In the genomic region with DNA sequence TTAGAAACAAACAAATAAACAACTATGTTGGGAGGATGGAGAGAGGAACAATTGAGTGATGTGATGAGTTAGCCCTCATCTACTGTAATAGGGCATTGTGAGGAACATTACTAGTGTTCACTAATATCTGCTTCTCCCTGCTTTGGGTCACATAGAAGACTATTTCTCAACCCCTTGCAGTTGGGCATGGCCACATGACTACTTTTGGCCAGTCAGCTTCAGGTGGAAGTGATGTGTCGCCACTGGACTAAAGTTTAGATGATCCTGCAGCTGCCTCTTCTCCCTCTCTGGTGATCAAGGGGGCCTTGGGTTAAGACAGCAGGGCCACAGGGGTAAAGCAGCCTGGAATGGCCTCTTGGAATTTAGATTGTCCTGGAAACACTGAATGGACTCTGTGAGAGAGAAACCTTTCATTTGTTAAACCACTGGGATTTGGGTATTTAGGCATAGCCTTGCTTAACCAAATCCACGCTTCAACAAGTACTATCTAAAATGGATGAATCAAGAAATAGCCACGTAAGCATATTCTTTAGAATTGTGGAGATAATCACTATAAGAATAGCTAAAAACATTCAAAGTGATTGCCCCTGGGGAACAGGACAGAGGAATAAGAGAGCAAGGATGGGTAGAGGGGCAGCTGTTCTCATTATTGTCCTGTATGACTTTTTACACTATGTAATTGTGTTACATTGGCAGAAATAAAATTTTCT, we compare ENCODE assay signal across 3 cellular contexts.
TF ChIP-seq lines count a peak whose summit lies in the region.

No MANE protein-coding gene starts in this region.

TF ChIP-seq in HepG2, 621 proteins besides CTCF, POLR2A, EP300 and RAD21:
- TF ChIP-seq MAFK (conservative IDR thresholded peaks at IDR 0.05 in 1 of 2, IDR thresholded peaks at IDR 0.05 in 1 of 2; ENCODE audit: low read length in 2 of 2) = peak; percentile 89 to 94
- TF ChIP-seq ERF (CRISPR knock-in tag; IDR thresholded peaks at IDR 0.05) = no peak
- no peak for TF ChIP-seq DMAP1 (CRISPR knock-in tag; IDR thresholded peaks at IDR 0.05)
- no peak for TF ChIP-seq YY1 (IDR thresholded peaks at IDR 0.05; ENCODE audit: insufficient read depth, insufficient replicate concordance, low read depth, low read length)
- TF ChIP-seq ZBTB25 (CRISPR knock-in tag; IDR thresholded peaks at IDR 0.05) = no peak
- TF ChIP-seq ZNF329 (CRISPR knock-in tag; IDR thresholded peaks at IDR 0.05; ENCODE audit: low read depth) = no peak
- TF ChIP-seq NFYB (CRISPR knock-in tag; IDR thresholded peaks at IDR 0.05) = 0 out of 2 replicates have a peak, but pooled peaks have one; percentile 29
- TF ChIP-seq MAFF (IDR thresholded peaks at IDR 0.05; ENCODE audit: low read depth, low read length) = peak; percentile 95
- no peak for TF ChIP-seq KAT2B (IDR thresholded peaks at IDR 0.05; ENCODE audit: borderline replicate concordance, low read depth, low read length)

TF ChIP-seq in K562, 482 proteins besides CTCF, POLR2A, EP300 and RAD21:
- TF ChIP-seq, protein P1, sequence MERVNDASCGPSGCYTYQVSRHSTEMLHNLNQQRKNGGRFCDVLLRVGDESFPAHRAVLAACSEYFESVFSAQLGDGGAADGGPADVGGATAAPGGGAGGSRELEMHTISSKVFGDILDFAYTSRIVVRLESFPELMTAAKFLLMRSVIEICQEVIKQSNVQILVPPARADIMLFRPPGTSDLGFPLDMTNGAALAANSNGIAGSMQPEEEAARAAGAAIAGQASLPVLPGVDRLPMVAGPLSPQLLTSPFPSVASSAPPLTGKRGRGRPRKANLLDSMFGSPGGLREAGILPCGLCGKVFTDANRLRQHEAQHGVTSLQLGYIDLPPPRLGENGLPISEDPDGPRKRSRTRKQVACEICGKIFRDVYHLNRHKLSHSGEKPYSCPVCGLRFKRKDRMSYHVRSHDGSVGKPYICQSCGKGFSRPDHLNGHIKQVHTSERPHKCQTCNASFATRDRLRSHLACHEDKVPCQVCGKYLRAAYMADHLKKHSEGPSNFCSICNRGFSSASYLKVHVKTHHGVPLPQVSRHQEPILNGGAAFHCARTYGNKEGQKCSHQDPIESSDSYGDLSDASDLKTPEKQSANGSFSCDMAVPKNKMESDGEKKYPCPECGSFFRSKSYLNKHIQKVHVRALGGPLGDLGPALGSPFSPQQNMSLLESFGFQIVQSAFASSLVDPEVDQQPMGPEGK (CRISPR knock-in tag; IDR thresholded peaks at IDR 0.05; ENCODE audit: borderline replicate concordance) = no peak
- TF ChIP-seq C11orf30 (IDR thresholded peaks at IDR 0.05; ENCODE audit: low read depth) (peak; percentile 85), MAFK (IDR thresholded peaks at IDR 0.05; ENCODE audit: low read length) (peak; percentile 91), NFYB (IDR thresholded peaks at IDR 0.05; ENCODE audit: extremely low read depth, insufficient read length) (peak; percentile 46), DMBX1 (CRISPR knock-in tag; IDR thresholded peaks at IDR 0.05; ENCODE audit: borderline replicate concordance) (no peak), MAFF (IDR thresholded peaks at IDR 0.05; ENCODE audit: low read length) (peak; percentile 88), MAFG (tag; conservative IDR thresholded peaks at IDR 0.05) (peak; percentile 86), ARID2 (IDR thresholded peaks at IDR 0.05) (no peak), USF2 (CRISPR knock-in tag; IDR thresholded peaks at IDR 0.05) (peak; percentile 43; the same call in 1 of the 2 replicates), USF1 (CRISPR knock-in tag; IDR thresholded peaks at IDR 0.05) (peak; percentile 63), THAP12 (CRISPR knock-in tag; IDR thresholded peaks at IDR 0.05) (no peak), ZNF316 (IDR thresholded peaks at IDR 0.05) (peak; percentile 93)

TF ChIP-seq in GM12891, 5 proteins besides CTCF, POLR2A, EP300 and RAD21:
- no peak for TF ChIP-seq TAF1 (IDR thresholded peaks at IDR 0.05; ENCODE audit: low read depth, low read length)
- TF ChIP-seq POLR2AphosphoS5 (IDR thresholded peaks at IDR 0.05; ENCODE audit: low read depth, low read length) = no peak
- TF ChIP-seq POU2F2 (IDR thresholded peaks at IDR 0.05; ENCODE audit: low read depth, low read length) = no peak
- TF ChIP-seq SPI1 (IDR thresholded peaks at IDR 0.05; ENCODE audit: low read depth, low read length) = no peak
- no peak for TF ChIP-seq PAX5 (IDR thresholded peaks at IDR 0.05; ENCODE audit: insufficient read depth, low read length, severe bottlenecking)
TF ChIP-seq in GM12891: peak in this region for 0.
